In the genomic region with DNA sequence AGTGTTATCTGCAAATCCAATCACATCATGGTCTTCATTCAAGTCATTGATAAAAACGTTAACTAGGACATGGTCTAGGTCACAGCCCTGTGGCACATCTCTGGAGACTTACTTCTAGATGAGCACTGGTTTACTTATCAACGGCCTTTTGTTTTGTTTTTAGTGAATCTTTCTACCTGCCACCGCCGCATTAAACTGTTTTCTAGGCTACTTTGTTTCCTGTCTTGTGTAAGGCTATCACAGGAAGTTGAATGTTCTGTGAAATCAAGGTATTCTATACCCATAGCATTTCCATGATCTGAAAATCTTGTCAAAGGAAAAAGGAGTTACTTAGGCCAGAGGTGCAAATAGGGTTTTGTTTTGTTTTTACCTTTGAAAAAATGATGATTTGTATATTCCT, we compare ENCODE assay signal across 22 cellular contexts. TPM values are rescaled to one million over a fixed set of nuclear protein-coding genes. Genes with fewer than 3 reads are reported as not detected.
A peak's percentile ranks its signal among the peaks of the same experiment; 100 is the strongest.
DNase-seq lines count a peak whose midpoint lies in the region; ATAC-seq and TF ChIP-seq lines count a peak whose summit lies in the region.
"Had no signal": no experiment of that assay in that cellular context is flagged by ENCODE, and none has a peak within 500 bp of the region (broad histone marks: within the 10 kb centered on the region; RNA-seq: fewer than 3 reads in every experiment).

No MANE protein-coding gene starts in this region.

- TF ChIP-seq CTCF in CD8-positive, alpha-beta T cell (IDR thresholded peaks at IDR 0.05), result no peak
- TF ChIP-seq CTCF in lower lobe of right lung (IDR thresholded peaks at IDR 0.05), result no peak

- CTCF ChIA-PET in CD8-positive, alpha-beta T cell (lab: Charles Lee), result interaction anchor here (0.9 to 1.0 kb wide), 2 partner anchors 28 to 89 kb away, joined by 3 read pairs; no protein-coding TSS in a partner anchor

- no peaks in the 10 kb centered on the region for H3K36me3 ChIP-seq in CD8-positive, alpha-beta T cell (ENCODE audit: insufficient read depth, low read length)
- H3K36me3 ChIP-seq in lower lobe of right lung, result no peaks in the 10 kb centered on the region
- H3K36me3 ChIP-seq: esophagus muscularis mucosa, gastroesophageal sphincter, thoracic aorta had no signal

- no peak overlapping the region for H3K4me3 ChIP-seq in CD8-positive, alpha-beta T cell (ENCODE audit: low read depth, low read length)
- no peak overlapping the region for H3K4me3 ChIP-seq in lower lobe of right lung
- H3K4me3 ChIP-seq: esophagus muscularis mucosa, gastroesophageal sphincter, thoracic aorta had no signal

- H3K27me3 Mint-ChIP-seq in activated T-cell treated with anti-CD3 and anti-CD28 coated beads, Interleukin-2, amount 50 U/mL, for 24 hours, result no peaks in the 10 kb centered on the region
- H3K27me3 Mint-ChIP-seq in CD8-positive, alpha-beta T cell (ENCODE audit: low read depth), result no peaks in the 10 kb centered on the region
- H3K27me3 Mint-ChIP-seq in T-helper 2 cell treated with Interferon-gamma antibody and Interleukin-4, amounts not matched to agents 5 μg/mL and 100 μg/mL, for 36 hours (ENCODE audit: low read depth), result no peaks in the 10 kb centered on the region
- no peaks in the 10 kb centered on the region for H3K27me3 Mint-ChIP-seq in effector memory CD8-positive, alpha-beta T cell

- H3K9me3 Mint-ChIP-seq in activated T-cell treated with anti-CD3 and anti-CD28 coated beads, Interleukin-2, amount 50 U/mL, for 24 hours, result no peaks in the 10 kb centered on the region
- no peaks in the 10 kb centered on the region for H3K9me3 Mint-ChIP-seq in CD8-positive, alpha-beta T cell
- H3K9me3 Mint-ChIP-seq in T-helper 2 cell treated with Interferon-gamma antibody and Interleukin-4, amounts not matched to agents 5 μg/mL and 100 μg/mL, for 36 hours, result no peaks in the 10 kb centered on the region
- no peaks in the 10 kb centered on the region for H3K9me3 Mint-ChIP-seq in effector memory CD8-positive, alpha-beta T cell

- H3K4me1 ChIP-seq in CD8-positive, alpha-beta T cell (ENCODE audit: insufficient read depth, low read length), result peaks cover 21% of the 10 kb centered on the region
- peaks cover 20% of the 10 kb centered on the region for H3K4me1 ChIP-seq in lower lobe of right lung

- H3K4me1 Mint-ChIP-seq in activated T-cell treated with anti-CD3 and anti-CD28 coated beads, Interleukin-2, amount 50 U/mL, for 24 hours (ENCODE audit: low read depth), result peaks cover 46% of the 10 kb centered on the region
- H3K4me1 Mint-ChIP-seq in CD8-positive, alpha-beta T cell (ENCODE audit: low read depth), result peaks cover 28% of the 10 kb centered on the region
- H3K4me1 Mint-ChIP-seq in T-helper 2 cell treated with Interferon-gamma antibody and Interleukin-4, amounts not matched to agents 5 μg/mL and 100 μg/mL, for 36 hours (ENCODE audit: low read depth), result peaks cover 23% of the 10 kb centered on the region
- peaks cover 20 to 26% of the 10 kb centered on the region in 2 donors for H3K4me1 Mint-ChIP-seq in effector memory CD8-positive, alpha-beta T cell (ENCODE audit: low read depth in 2 of 2)

- peak overlapping the region; percentile 61 for H3K27ac Mint-ChIP-seq in activated T-cell treated with anti-CD3 and anti-CD28 coated beads, Interleukin-2, amount 50 U/mL, for 24 hours
- peak overlapping the region; percentile 92 for H3K27ac Mint-ChIP-seq in CD8-positive, alpha-beta T cell
- peak overlapping the region; percentile 81 for H3K27ac Mint-ChIP-seq in T-helper 2 cell treated with Interferon-gamma antibody and Interleukin-4, amounts not matched to agents 5 μg/mL and 100 μg/mL, for 36 hours
- peak overlapping the region; percentile 84 to 97 for H3K27ac Mint-ChIP-seq in effector memory CD8-positive, alpha-beta T cell

- H3K4me3 Mint-ChIP-seq in activated T-cell treated with anti-CD3 and anti-CD28 coated beads, Interleukin-2, amount 50 U/mL, for 24 hours, result no peak overlapping the region
- peak overlapping the region; percentile 33 for H3K4me3 Mint-ChIP-seq in CD8-positive, alpha-beta T cell
- peak overlapping the region; percentile 21 for H3K4me3 Mint-ChIP-seq in T-helper 2 cell treated with Interferon-gamma antibody and Interleukin-4, amounts not matched to agents 5 μg/mL and 100 μg/mL, for 36 hours
- peak overlapping the region; percentile 4 to 51 for H3K4me3 Mint-ChIP-seq in effector memory CD8-positive, alpha-beta T cell

- H3K27ac ChIP-seq in CD8-positive, alpha-beta T cell (ENCODE audit: low read depth, low read length), result peak overlapping the region; percentile 3
- H3K27ac ChIP-seq in lower lobe of right lung, result no peak overlapping the region
- H3K27ac ChIP-seq: esophagus muscularis mucosa, gastroesophageal sphincter, thoracic aorta had no signal

- peak; percentile 62 for ATAC-seq in CD8-positive, alpha-beta T cell
- peak; percentile 64 for ATAC-seq in effector memory CD8-positive, alpha-beta T cell (replicated peaks)
- ATAC-seq in left lobe of liver, result no peak
- no peak for ATAC-seq in lower lobe of right lung
- ATAC-seq in GM21529 (IDR thresholded peaks at IDR 0.05; ENCODE audit: unreplicated experiment), result no peak
- ATAC-seq: gastroesophageal sphincter had no signal

- intact Hi-C loops in CD8-positive, alpha-beta T cell (cut with DNase I, micrococcal nuclease), result no loop called here
- intact Hi-C loops in lower lobe of right lung (cut with DNase I), result no loop called here

- no peaks in the 10 kb centered on the region for H3K27me3 ChIP-seq in CD8-positive, alpha-beta T cell (ENCODE audit: insufficient read depth, low read length)
- H3K27me3 ChIP-seq in lower lobe of right lung (ENCODE audit: low read depth), result no peaks in the 10 kb centered on the region
- H3K27me3 ChIP-seq: esophagus muscularis mucosa, gastroesophageal sphincter had no signal

- H3K9me3 ChIP-seq in CD8-positive, alpha-beta T cell (ENCODE audit: low read length), result no peaks in the 10 kb centered on the region
- no peaks in the 10 kb centered on the region for H3K9me3 ChIP-seq in lower lobe of right lung
- H3K9me3 ChIP-seq: esophagus muscularis mucosa, gastroesophageal sphincter, thoracic aorta had no signal

- H3K36me3 Mint-ChIP-seq in activated T-cell treated with anti-CD3 and anti-CD28 coated beads, Interleukin-2, amount 50 U/mL, for 24 hours (ENCODE audit: low read depth), result no peaks in the 10 kb centered on the region
- H3K36me3 Mint-ChIP-seq in CD8-positive, alpha-beta T cell, result no peaks in the 10 kb centered on the region
- H3K36me3 Mint-ChIP-seq in T-helper 2 cell treated with Interferon-gamma antibody and Interleukin-4, amounts not matched to agents 5 μg/mL and 100 μg/mL, for 36 hours (ENCODE audit: low read depth), result no peaks in the 10 kb centered on the region
- peaks cover 3% of the 10 kb centered on the region for H3K36me3 Mint-ChIP-seq in effector memory CD8-positive, alpha-beta T cell (ENCODE audit: insufficient read depth)

- DNase-seq in activated T-cell treated with anti-CD3 and anti-CD28 coated beads, Interleukin-2, amount 50 U/mL, for 24 hours, result no peak
- DNase-seq in activated T-cell treated with anti-CD3 and anti-CD28 coated beads, Interleukin-2, amount 50 U/mL, for 48 hours, result no peak
- DNase-seq in CD8-positive, alpha-beta T cell, result no peak
- no peak for DNase-seq in T-helper 2 cell treated with Interferon-gamma antibody and Interleukin-4, amounts not matched to agents 5 μg/mL and 100 μg/mL, for 36 hours (ENCODE audit: low spot score)
- no peak for DNase-seq in effector memory CD8-positive, alpha-beta T cell
- no peak for DNase-seq in left lobe of liver (ENCODE audit: low spot score)
- DNase-seq in lower lobe of right lung, result no peak
- DNase-seq: activated CD4-positive, alpha-beta T cell treated with anti-CD3 and anti-CD28 coated beads, Interleukin-2, amount 50 U/mL, for 4 hours; activated effector memory CD4-positive, alpha-beta T cell treated with Interleukin-2 at 50 U/mL for 16 hours; DMS153; effector CD8-positive, alpha-beta T cell; kidney; mammary epithelial cell; MM.1S; NCI-H1436 treated with DMSO at 0.1 percent for 48 hours; NCI-H2171; NCI-H524 treated with DMSO at 0.1 percent for 48 hours; SHP77 treated with DMSO at 0.1 percent for 48 hours had no signal

- POLR2A ChIA-PET in CD8-positive, alpha-beta T cell (lab: Charles Lee), result no interaction called here

RNA-seq across cellular contexts. Expression of a gene that starts 26.9 kb away (rescaled TPM):
- 100 to 1,000 TPM; 279 to 283 TPM for total RNA-seq in CD8-positive, alpha-beta T cell
- total RNA-seq in left lobe of liver (2.7 TPM), lower lobe of right lung (69.5 TPM)

RNA-seq across cellular contexts. Expression of a gene that starts 45.5 kb away (rescaled TPM):
- total RNA-seq in CD8-positive, alpha-beta T cell, result 10 to 100 TPM; 34.6 to 36.3 TPM
- 9.1 TPM for total RNA-seq in left lobe of liver
- total RNA-seq in lower lobe of right lung, result 90.9 TPM

Comparison
In these comparisons a context has a peak if more than half of its experiments do, and no peak if none do; other contexts are left out.
1. ATAC-seq: peak in CD8-positive, alpha-beta T cell (single experiment) and effector memory CD8-positive, alpha-beta T cell (single experiment); none in left lobe of liver (single experiment), lower lobe of right lung (0 of 2) and GM21529 (single experiment).
2. RNA of a gene that starts 26.9 kb away (total RNA-seq): 279 to 283 TPM in CD8-positive, alpha-beta T cell and 69.5 TPM in lower lobe of right lung (single experiment); 2.7 TPM in left lobe of liver (single experiment); every median in the first group is over 10 times any median in the second.
3. Peak in every context shown above with its lines, with median percentiles within 50 percentile points of each other: H3K27ac Mint-ChIP-seq.